24 cellular contexts compared by ENCODE assay signal in the genomic region with DNA sequence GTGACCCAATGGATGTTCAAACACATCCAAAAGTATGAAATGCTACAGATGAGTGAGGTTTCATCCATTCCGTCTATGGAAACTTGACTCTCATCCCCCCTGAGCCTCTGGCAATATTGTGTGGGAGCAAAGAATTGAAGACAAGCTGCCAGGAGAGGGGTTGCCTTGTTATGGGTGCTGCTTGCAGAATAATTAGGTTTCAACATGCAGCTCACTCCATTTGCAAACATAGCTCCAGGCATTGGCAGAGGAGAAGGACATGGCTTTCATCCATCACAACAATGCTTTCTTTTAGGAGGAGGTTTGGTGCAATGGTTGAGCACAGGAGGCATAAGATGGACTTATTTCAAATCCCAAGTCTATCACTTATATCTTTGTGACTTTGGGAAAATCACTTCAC.
"Had no signal": no experiment of that assay in that cellular context is flagged by ENCODE, and none has a peak within 500 bp of the region (broad histone marks: within the 10 kb centered on the region; RNA-seq: fewer than 3 reads in every experiment).

No MANE protein-coding gene starts in this region.

- H3K27ac ChIP-seq: left ventricle myocardium inferior, neural progenitor cell, neutrophil, parathyroid adenoma, right atrium auricular region, right lobe of liver, suprapubic skin, thoracic aorta, tibial artery, upper lobe of right lung, uterus had no signal

- DNase-seq: hypothalamus; immature natural killer cell; kidney; left colon; left ventricle myocardium inferior; midbrain; naive thymus-derived CD8-positive, alpha-beta T cell; occipital lobe; right lobe of liver; stimulated activated CD4-positive, alpha-beta T cell treated with anti-CD3 and anti-CD28 coated beads, Interleukin-12 subunit alpha, Interleukin-12 subunit beta, amount 100 ng/mL, for 4 hours; stimulated activated CD4-positive, alpha-beta T cell treated with anti-CD3 and anti-CD28 coated beads, Interleukin-15, amount 100 ng/mL, for 24 hours; stimulated activated CD4-positive, alpha-beta T cell treated with anti-CD3 and anti-CD28 coated beads, Interleukin-2, amount 100 ng/mL, for 24 hours; stimulated activated CD4-positive, alpha-beta T cell treated with anti-CD3 and anti-CD28 coated beads, Interleukin-4, amount 100 ng/mL, for 24 hours; stimulated activated naive CD4-positive, alpha-beta T cell; tibial artery; trophoblast cell; upper lobe of right lung; uterus had no signal
